ENCODE assay signal across 1 cellular context in genomic region chr21:43937051-43937832, GRCh38.
TF ChIP-seq lines count a peak whose summit lies in the region.

No MANE protein-coding gene starts in this region.

TF ChIP-seq in HepG2, 621 proteins besides CTCF, POLR2A, EP300 and RAD21 (continued from another document):
- TF ChIP-seq THRA (CRISPR knock-in tag; IDR thresholded peaks at IDR 0.05; ENCODE audit: borderline replicate concordance) (peak; percentile 16; the same call in 1 of the 2 replicates), ZNF75D (CRISPR knock-in tag; IDR thresholded peaks at IDR 0.05; ENCODE audit: borderline replicate concordance) (no peak), RARA (CRISPR knock-in tag; IDR thresholded peaks at IDR 0.05) (peak; percentile 50; the same call in 1 of the 2 replicates), CEBPB (IDR thresholded peaks at IDR 0.05; ENCODE audit: borderline replicate concordance, low read depth, low read length) (peak; percentile 76; the same call in 1 of the 2 replicates), ZBTB33 (CRISPR knock-in tag; IDR thresholded peaks at IDR 0.05) (0 out of 2 replicates have a peak, but pooled peaks have one; percentile 37), ZMYM3 (CRISPR knock-in tag; IDR thresholded peaks at IDR 0.05) (peak; percentile 80), RXRB (CRISPR knock-in tag; IDR thresholded peaks at IDR 0.05; ENCODE audit: borderline replicate concordance) (0 out of 2 replicates have a peak, but pooled peaks have one; percentile 9), ZNF432 (CRISPR knock-in tag; IDR thresholded peaks at IDR 0.05; ENCODE audit: borderline replicate concordance) (no peak), CEBPG (CRISPR knock-in tag; IDR thresholded peaks at IDR 0.05) (peak; percentile 60), MATR3 (CRISPR knock-in tag; IDR thresholded peaks at IDR 0.05) (no peak), ATAD3A (CRISPR knock-in tag; IDR thresholded peaks at IDR 0.05) (no peak), ZHX1 (CRISPR knock-in tag; IDR thresholded peaks at IDR 0.05; ENCODE audit: low read depth) (0 out of 2 replicates have a peak, but pooled peaks have one; percentile 15)
